29 cellular contexts compared by ENCODE assay signal in the genomic region with DNA sequence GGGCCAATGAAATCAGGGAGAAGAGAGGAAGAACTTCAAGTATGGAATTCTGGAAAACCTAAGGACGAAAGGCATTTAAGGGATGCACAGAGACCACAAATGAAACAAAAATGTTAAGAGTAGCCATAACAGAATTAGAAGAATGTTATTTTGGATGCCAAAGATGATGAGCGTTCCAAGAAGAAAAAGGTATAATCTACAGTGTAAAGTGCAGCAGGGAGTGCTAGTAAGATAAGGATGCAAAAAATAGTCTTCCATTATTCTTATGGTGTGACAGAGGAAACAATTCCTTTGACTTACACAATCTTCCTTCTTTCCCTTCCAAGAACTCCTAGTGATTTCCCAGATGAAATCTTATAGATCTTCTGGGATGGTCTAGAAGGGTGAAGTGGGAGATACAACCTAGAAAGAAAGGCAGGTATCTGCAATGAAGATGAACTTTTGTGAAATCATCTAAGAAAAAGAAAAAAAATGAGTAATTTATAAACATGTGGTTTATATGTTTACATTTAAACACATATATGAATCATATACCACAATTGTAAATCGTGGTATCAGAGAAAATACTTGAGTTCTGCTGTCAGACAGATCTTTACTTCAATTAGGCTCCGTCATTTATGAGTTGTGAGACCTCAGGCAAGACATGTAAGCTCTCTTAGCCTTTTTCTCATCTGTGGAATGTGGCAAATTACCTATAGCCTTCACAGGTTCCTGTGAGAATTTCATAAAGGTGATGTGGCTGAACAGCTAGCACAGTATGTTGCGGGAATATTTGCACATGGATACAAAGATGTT. TPM values are rescaled to one million over a fixed set of nuclear protein-coding genes. Genes with fewer than 3 reads are reported as not detected.
DNase-seq lines count a peak whose midpoint lies in the region; ATAC-seq, FAIRE-seq and TF ChIP-seq lines count a peak whose summit lies in the region.
"Had no signal": no experiment of that assay in that cellular context is flagged by ENCODE, and none has a peak within 500 bp of the region (broad histone marks: within the 10 kb centered on the region; RNA-seq: fewer than 3 reads in every experiment).

No MANE protein-coding gene starts in this region.

- H2AFZ ChIP-seq in HepG2 (ENCODE audit: low read length), result no peak overlapping the region
- H2AFZ ChIP-seq in PC-3 (ENCODE audit: low read length), result no peak overlapping the region
- no peak overlapping the region for H2AFZ ChIP-seq in fibroblast of lung (ENCODE audit: low read length)

- no peak for DNase-seq in HepG2 (ENCODE audit: low spot score)
- no peak for DNase-seq in right lobe of liver
- DNase-seq in PC-3, result peak; percentile 65
- peak; percentile 53 to 77 for DNase-seq in fibroblast of lung (ENCODE audit: low read depth in 2 of 2)
- DNase-seq in NOMO-1 treated with dmso at 0.1 percent for 144 hours (lab: John Stamatoyannopoulos, UW; ENCODE audit: unreplicated experiment), result no peak
- DNase-seq in MG63, result no peak
- no peak for DNase-seq in NCI-H2081 treated with DMSO at 0.1 percent for 48 hours (lab: John Stamatoyannopoulos, UW)
- DNase-seq in activated CD8-positive, alpha-beta T cell treated with anti-CD3 and anti-CD28 coated beads for 36 hours, result no peak
- DNase-seq: activated CD4-positive, CD25-positive, alpha-beta regulatory T cell treated with anti-CD3 and anti-CD28 coated beads, Interleukin-2, amount 50 U/mL, for 72 hours; activated CD8-positive, alpha-beta memory T cell treated with anti-CD3 and anti-CD28 coated beads for 24 hours; activated T-cell treated with anti-CD3 and anti-CD28 coated beads, Interleukin-2, amount 50 U/mL, for 48 hours; body of pancreas; CD4-positive, CD25-positive, alpha-beta regulatory T cell; gastrocnemius medialis; hypothalamus; NCI-H1417; NCI-H526; retina had no signal

- in situ Hi-C loops in HepG2 (cut with HindIII; ENCODE audit: extremely low pct_ligation_motif_present, low pct_unique_long_range_greater_than_20kb), result loop anchor here (25.0 kb wide), 1 partner anchor 484 kb away; a partner anchor contains a TSS

- TF ChIP-seq EP300 in HepG2 (IDR thresholded peaks at IDR 0.05; ENCODE audit: low read depth in 2 of 2, low read length in 2 of 2) (no peak), HepG2 (CRISPR knock-in tag; IDR thresholded peaks at IDR 0.05; ENCODE audit: borderline replicate concordance) (no peak)

- H4K20me1 ChIP-seq in HepG2 (ENCODE audit: insufficient read depth, low read length) (peaks cover 4% of the 10 kb centered on the region; the same call in 1 of the 2 replicates), PC-3 (ENCODE audit: low read length) (peaks cover 28% of the 10 kb centered on the region), fibroblast of lung (ENCODE audit: control insufficient read depth, extremely low read depth, insufficient read depth, low read length) (no peaks in the 10 kb centered on the region)

- no peaks in the 10 kb centered on the region for H3K4me1 ChIP-seq in HepG2 (ENCODE audit: insufficient read depth, low read length)
- H3K4me1 ChIP-seq in right lobe of liver, result no peaks in the 10 kb centered on the region
- peaks cover 20% of the 10 kb centered on the region for H3K4me1 ChIP-seq in PC-3 (ENCODE audit: insufficient read depth, low read length)
- H3K4me1 ChIP-seq in fibroblast of lung (ENCODE audit: control insufficient read depth, extremely low read depth, insufficient read depth, low read length), result peaks cover 7% of the 10 kb centered on the region
- H3K4me1 ChIP-seq: gastrocnemius medialis, HAP-1, suprapubic skin, vagina had no signal

- H3F3A ChIP-seq in PC-3 (ENCODE audit: low read length, unreplicated experiment), result peaks cover 23% of the 10 kb centered on the region

- H3K27me3 ChIP-seq in HepG2 (ENCODE audit: control insufficient read depth in 1 of 2, insufficient read depth in 2 of 2, low read length in 2 of 2) (no peaks in the 10 kb centered on the region), right lobe of liver (no peaks in the 10 kb centered on the region), PC-3 (ENCODE audit: low read length) (no peaks in the 10 kb centered on the region), fibroblast of lung (ENCODE audit: control insufficient read depth, insufficient read depth, low read length) (no peaks in the 10 kb centered on the region), MG63 (no peaks in the 10 kb centered on the region)
- H3K27me3 ChIP-seq: body of pancreas, gastrocnemius medialis, suprapubic skin, vagina had no signal

- whole genome bisulfite sequencing in HepG2 (ENCODE audit: low lambda C conversion rate), result 96% methylated on average over 5 of the region's 5 CpGs
- 61% methylated on average over 5 of the region's 5 CpGs for WGBS in right lobe of liver (ENCODE audit: insufficient coverage, low coverage, low lambda C conversion rate, missing lambda C conversion rate)

- no peak for TF ChIP-seq CTCF in HepG2 (CRISPR knock-in tag; IDR thresholded peaks at IDR 0.05)
- no peak for TF ChIP-seq CTCF in right lobe of liver (IDR thresholded peaks at IDR 0.05)
- no peak for TF ChIP-seq CTCF in PC-3 (conservative IDR thresholded peaks at IDR 0.05; ENCODE audit: low read depth, low read length)
- no peak for TF ChIP-seq CTCF in fibroblast of lung (conservative IDR thresholded peaks at IDR 0.05 in 1 of 2, IDR thresholded peaks at IDR 0.05 in 1 of 2; ENCODE audit: low read depth in 1 of 2, low read length in 2 of 2)
- TF ChIP-seq CTCF in activated CD8-positive, alpha-beta T cell treated with anti-CD3 and anti-CD28 coated beads for 36 hours (IDR thresholded peaks at IDR 0.05), result no peak

- H3K27ac Mint-ChIP-seq in activated CD8-positive, alpha-beta T cell treated with anti-CD3 and anti-CD28 coated beads for 36 hours, result no peak overlapping the region
- H3K27ac Mint-ChIP-seq: activated naive CD4-positive, alpha-beta T cell treated with anti-CD3 and anti-CD28 coated beads, Interleukin-2, amount 50 U/mL, for 24 hours had no signal

- no peak overlapping the region for H3K27ac ChIP-seq in HepG2 (ENCODE audit: extremely low read length, insufficient read depth, low read length)
- no peak overlapping the region for H3K27ac ChIP-seq in right lobe of liver
- peak overlapping the region; percentile 49 for H3K27ac ChIP-seq in PC-3 (ENCODE audit: low read length)
- H3K27ac ChIP-seq in fibroblast of lung (ENCODE audit: insufficient read depth, low read length), result peak overlapping the region; percentile 8
- H3K27ac ChIP-seq: body of pancreas, coronary artery, gastrocnemius medialis, suprapubic skin, vagina had no signal

- H3K79me2 ChIP-seq in HepG2 (ENCODE audit: insufficient read depth, low read length), result no peaks in the 10 kb centered on the region
- H3K79me2 ChIP-seq in PC-3 (ENCODE audit: low read length), result peaks cover 36% of the 10 kb centered on the region
- H3K79me2 ChIP-seq in fibroblast of lung (ENCODE audit: control insufficient read depth, insufficient read depth, low read length), result peaks cover 5% of the 10 kb centered on the region

- peaks cover 31% of the 10 kb centered on the region for H3K36me3 Mint-ChIP-seq in activated CD8-positive, alpha-beta T cell treated with anti-CD3 and anti-CD28 coated beads for 36 hours (ENCODE audit: low read depth)

- POLR2A ChIA-PET in HepG2 (lab: Yijun Ruan, JAX), result no interaction called here
- POLR2A ChIA-PET in PC-3 (lab: Charles Lee; ENCODE audit: unreplicated experiment), result interaction anchor here (0.6 kb wide), 1 partner anchor 52 kb away, joined by 3 read pairs; no protein-coding TSS in a partner anchor
- POLR2A ChIA-PET in activated CD8-positive, alpha-beta T cell treated with anti-CD3 and anti-CD28 coated beads for 36 hours (lab: Charles Lee), result no interaction called here

- FAIRE-seq in HepG2 (lab: Jason Lieb, UNC), result no peak
- FAIRE-seq: endometrium, HTR-8/SVneo, keratinocyte had no signal

- no peak overlapping the region for H3K4me3 ChIP-seq in HepG2 (replicated peaks in 1 of 3; ENCODE audit: insufficient read depth in 1 of 3, low read depth in 2 of 3, low read length in 3 of 3)
- no peak overlapping the region for H3K4me3 ChIP-seq in right lobe of liver
- no peak overlapping the region for H3K4me3 ChIP-seq in PC-3 (ENCODE audit: low read length)
- no peak overlapping the region for H3K4me3 ChIP-seq in fibroblast of lung (replicated peaks in 1 of 4; ENCODE audit: control extremely low read depth in 1 of 4, insufficient read depth in 1 of 4, low read depth in 3 of 4, low read length in 4 of 4)
- no peak overlapping the region for H3K4me3 ChIP-seq in MG63
- H3K4me3 ChIP-seq: body of pancreas, coronary artery, gastrocnemius medialis, HAP-1, lung, suprapubic skin, vagina had no signal

- H3K36me3 ChIP-seq in HepG2 (replicated peaks in 1 of 2; ENCODE audit: control insufficient read depth in 1 of 2, insufficient read depth in 2 of 2, low read length in 2 of 2) (peaks cover 1 to 27% of the 10 kb centered on the region in 2 experiments; a peak in 3 of 5 replicates), right lobe of liver (peaks cover 0 to 48% (median 11%) of the 10 kb centered on the region in 4 donors), PC-3 (ENCODE audit: low read depth, low read length) (peaks cover 70% of the 10 kb centered on the region), fibroblast of lung (ENCODE audit: control insufficient read depth, insufficient read depth, low read length) (peaks cover 2% of the 10 kb centered on the region), MG63 (peaks cover 64% of the 10 kb centered on the region)

- CTCF ChIA-PET in HepG2 (lab: Yijun Ruan, JAX; ENCODE audit: low intra/inter-chr PET ratio, low total read pairs) (no interaction called here), PC-3 (lab: Charles Lee) (interaction anchor here (0.6 kb wide), 1 partner anchor 48 kb away, joined by 5 read pairs; no protein-coding TSS in a partner anchor)
- CTCF ChIA-PET in activated CD8-positive, alpha-beta T cell treated with anti-CD3 and anti-CD28 coated beads for 36 hours (lab: Charles Lee), result no interaction called here

- no peaks in the 10 kb centered on the region for H3K27me3 Mint-ChIP-seq in activated CD8-positive, alpha-beta T cell treated with anti-CD3 and anti-CD28 coated beads for 36 hours
- H3K27me3 Mint-ChIP-seq: activated naive CD4-positive, alpha-beta T cell treated with anti-CD3 and anti-CD28 coated beads, Interleukin-2, amount 50 U/mL, for 24 hours; CD4-positive, CD25-positive, alpha-beta regulatory T cell had no signal

- H3K4me1 Mint-ChIP-seq in activated CD8-positive, alpha-beta T cell treated with anti-CD3 and anti-CD28 coated beads for 36 hours (ENCODE audit: low read depth), result peaks cover 4% of the 10 kb centered on the region

- TF ChIP-seq POLR2A in HepG2 (IDR thresholded peaks at IDR 0.05; ENCODE audit: insufficient read depth in 1 of 2, low read depth in 2 of 2, low read length in 2 of 2) (no peak), right lobe of liver (IDR thresholded peaks at IDR 0.05) (no peak)

- no peaks in the 10 kb centered on the region for H3K9me2 ChIP-seq in PC-3 (replicated peaks; ENCODE audit: low read length)

- H3K4me3 Mint-ChIP-seq in activated CD8-positive, alpha-beta T cell treated with anti-CD3 and anti-CD28 coated beads for 36 hours, result no peak overlapping the region
- H3K4me3 Mint-ChIP-seq: activated naive CD4-positive, alpha-beta T cell treated with anti-CD3 and anti-CD28 coated beads, Interleukin-2, amount 50 U/mL, for 24 hours; CD4-positive, CD25-positive, alpha-beta regulatory T cell had no signal

- no peaks in the 10 kb centered on the region for H3K9me3 Mint-ChIP-seq in activated CD8-positive, alpha-beta T cell treated with anti-CD3 and anti-CD28 coated beads for 36 hours
- H3K9me3 Mint-ChIP-seq: activated naive CD4-positive, alpha-beta T cell treated with anti-CD3 and anti-CD28 coated beads, Interleukin-2, amount 50 U/mL, for 24 hours; CD4-positive, CD25-positive, alpha-beta regulatory T cell had no signal

- H3K4me2 ChIP-seq in HepG2 (ENCODE audit: low read depth, low read length) (no peak overlapping the region), PC-3 (ENCODE audit: low read length) (no peak overlapping the region), fibroblast of lung (ENCODE audit: extremely low read depth, insufficient read depth, low read length) (peak overlapping the region; percentile 5)

- intact Hi-C loops in HepG2 (cut with micrococcal nuclease; ENCODE audit: unreplicated experiment) (no loop called here), right lobe of liver (cut with DNase I) (no loop called here), PC-3 (cut with micrococcal nuclease) (no loop called here)
- intact Hi-C loops in activated CD8-positive, alpha-beta T cell treated with anti-CD3 and anti-CD28 coated beads for 36 hours (cut with micrococcal nuclease), result no loop called here

- no peaks in the 10 kb centered on the region for H3K9me3 ChIP-seq in HepG2 (ENCODE audit: low read length)
- H3K9me3 ChIP-seq in right lobe of liver, result no peaks in the 10 kb centered on the region
- no peaks in the 10 kb centered on the region for H3K9me3 ChIP-seq in PC-3 (ENCODE audit: low read length)
- H3K9me3 ChIP-seq in fibroblast of lung (ENCODE audit: control insufficient read depth, insufficient read depth, low read depth, low read length), result no peaks in the 10 kb centered on the region
- no peaks in the 10 kb centered on the region for H3K9me3 ChIP-seq in MG63
- H3K9me3 ChIP-seq: body of pancreas, gastrocnemius medialis, HAP-1, suprapubic skin, vagina had no signal

- no peak overlapping the region for H3K9ac ChIP-seq in HepG2 (ENCODE audit: insufficient read depth, low read depth, low read length)
- H3K9ac ChIP-seq in PC-3 (ENCODE audit: low read length), result no peak overlapping the region
- H3K9ac ChIP-seq in fibroblast of lung (ENCODE audit: insufficient read depth, low read length), result no peak overlapping the region

- BruUV-seq in HepG2 (replicated peaks; lab: Mats Ljungman, UMichigan) (no TSS peak), PC-3 (replicated peaks; lab: Mats Ljungman, UMichigan) (no TSS peak)

- no peak for ATAC-seq in HepG2
- ATAC-seq in right lobe of liver, result no peak
- ATAC-seq in PC-3, result peak; percentile 28
- no peak for ATAC-seq in activated CD8-positive, alpha-beta T cell treated with anti-CD3 and anti-CD28 coated beads for 36 hours
- ATAC-seq: body of pancreas, gastrocnemius medialis had no signal

- no peak for TF ChIP-seq RAD21 in HepG2 (CRISPR knock-in tag; IDR thresholded peaks at IDR 0.05)

RNA-seq across cellular contexts. Expression of a gene that starts 8.1 kb away (rescaled TPM):
- total RNA-seq in HepG2 (2016; rRNA removed; fragmentation: Illumina TruSeq; extraction: Trizol) (469 and 687 TPM in 2 replicates), right lobe of liver (100 to 1,000 TPM; 148 to 252 (median 183) TPM), PC-3 (2014; rRNA removed) (349 and 414 TPM in 2 replicates), fibroblast of lung (287 and 353 TPM in 2 replicates)
- total RNA-seq in HepG2 (2016; cell fraction: cytosol; rRNA removed; fragmentation: Illumina TruSeq; extraction: Trizol; ENCODE audit: low read depth), result 65.6 and 69.7 TPM in 2 replicates
- 454 and 705 TPM in 2 replicates for total RNA-seq in HepG2 (2016; cell fraction: insoluble cytoplasmic fraction; rRNA removed; fragmentation: Illumina TruSeq; extraction: Trizol)
- total RNA-seq in HepG2 (2016; cell fraction: membrane; rRNA removed; fragmentation: Illumina TruSeq; extraction: Trizol), result 155 and 156 TPM in 2 replicates
- total RNA-seq in HepG2 (2016; cell fraction: nucleus; rRNA removed; fragmentation: Illumina TruSeq; extraction: Trizol), result 190 and 205 TPM in 2 replicates
- polyA plus RNA-seq in HepG2 (2011; rRNA removed) (312 and 358 TPM in 2 replicates), fibroblast of lung (814 and 948 TPM in 2 replicates)
- polyA plus RNA-seq in HepG2 (2011; cell fraction: cytosol; rRNA removed), result 252 and 394 TPM in 2 replicates
- polyA plus RNA-seq in HepG2 (2011; cell fraction: nucleus; rRNA removed), result 161 and 228 TPM in 2 replicates
- polyA plus RNA-seq in HepG2 (2012), result 304 and 421 TPM in 2 replicates
- polyA plus RNA-seq in HepG2 (2016; cell fraction: cytosol; fragmentation: Illumina TruSeq; extraction: Trizol; ENCODE audit: low read depth), result 36.8 and 38.0 TPM in 2 replicates
- 558 and 637 TPM in 2 replicates for polyA plus RNA-seq in HepG2 (2016; cell fraction: insoluble cytoplasmic fraction; fragmentation: Illumina TruSeq; extraction: Trizol; ENCODE audit: low read depth)
- 89.0 and 96.0 TPM in 2 replicates for polyA plus RNA-seq in HepG2 (2016; cell fraction: membrane; fragmentation: Illumina TruSeq; extraction: Trizol; ENCODE audit: low read depth)
- polyA plus RNA-seq in HepG2 (2016; cell fraction: nucleus; fragmentation: Illumina TruSeq; extraction: Trizol; ENCODE audit: insufficient read depth, low read depth), result 444 and 460 TPM in 2 replicates
- 93.9 and 199 TPM in 2 replicates for polyA minus RNA-seq in HepG2 (2011; rRNA and poly(A)+ RNA removed; ENCODE audit: low replicate concordance)
- 113 and 127 TPM in 2 replicates for polyA minus RNA-seq in HepG2 (2011; cell fraction: cytosol; rRNA and poly(A)+ RNA removed)
- 114 and 158 TPM in 2 replicates for polyA minus RNA-seq in HepG2 (2011; cell fraction: nucleus; rRNA and poly(A)+ RNA removed)
- polyA plus RNA-seq in fibroblast of lung (2012), result 416 and 521 TPM in 2 replicates
- 36.2 and 48.1 TPM in 2 replicates for polyA minus RNA-seq in fibroblast of lung (ENCODE audit: low replicate concordance)
- total RNA-seq in MG63 (2014; rRNA removed; shearing (Covaris generic); ENCODE audit: low replicate concordance), result 919 and 2,011 TPM in 2 replicates
- 100 to 1,000 TPM; 234 to 239 TPM for total RNA-seq in activated CD8-positive, alpha-beta T cell treated with anti-CD3 and anti-CD28 coated beads for 36 hours

RNA-seq across cellular contexts. Expression of a gene that starts 32.3 kb away (rescaled TPM):
- total RNA-seq in HepG2 (2016; rRNA removed; fragmentation: Illumina TruSeq; extraction: Trizol) (not detected in 2 replicates), right lobe of liver (under 1 TPM in 1 of 6 experiments, not detected in 5; 0.37 TPM), PC-3 (2014; rRNA removed) (0.40 TPM in 1 of 2 replicates, not detected in the other), fibroblast of lung (not detected in 2 replicates)
- total RNA-seq in HepG2 (2016; cell fraction: cytosol; rRNA removed; fragmentation: Illumina TruSeq; extraction: Trizol; ENCODE audit: low read depth), result not detected in 2 replicates
- total RNA-seq in HepG2 (2016; cell fraction: insoluble cytoplasmic fraction; rRNA removed; fragmentation: Illumina TruSeq; extraction: Trizol), result not detected in 2 replicates
- not detected in 2 replicates for total RNA-seq in HepG2 (2016; cell fraction: membrane; rRNA removed; fragmentation: Illumina TruSeq; extraction: Trizol)
- total RNA-seq in HepG2 (2016; cell fraction: nucleus; rRNA removed; fragmentation: Illumina TruSeq; extraction: Trizol), result not detected in 2 replicates
- polyA plus RNA-seq in HepG2 (2011; rRNA removed) (0.13 and 0.16 TPM in 2 replicates), fibroblast of lung (0.10 TPM in 1 of 2 replicates, not detected in the other)
- polyA plus RNA-seq in HepG2 (2011; cell fraction: cytosol; rRNA removed), result not detected in 2 replicates
- polyA plus RNA-seq in HepG2 (2011; cell fraction: nucleus; rRNA removed), result 0.23 TPM in 1 of 2 replicates, not detected in the other
- 0.65 TPM in 1 of 2 replicates, not detected in the other for polyA plus RNA-seq in HepG2 (2012)
- polyA plus RNA-seq in HepG2 (2016; cell fraction: cytosol; fragmentation: Illumina TruSeq; extraction: Trizol; ENCODE audit: low read depth), result not detected in 2 replicates
- not detected in 2 replicates for polyA plus RNA-seq in HepG2 (2016; cell fraction: insoluble cytoplasmic fraction; fragmentation: Illumina TruSeq; extraction: Trizol; ENCODE audit: low read depth)
- polyA plus RNA-seq in HepG2 (2016; cell fraction: membrane; fragmentation: Illumina TruSeq; extraction: Trizol; ENCODE audit: low read depth), result not detected in 2 replicates
- not detected in 2 replicates for polyA plus RNA-seq in HepG2 (2016; cell fraction: nucleus; fragmentation: Illumina TruSeq; extraction: Trizol; ENCODE audit: insufficient read depth, low read depth)
- not detected in 2 replicates for polyA minus RNA-seq in HepG2 (2011; rRNA and poly(A)+ RNA removed; ENCODE audit: low replicate concordance)
- not detected in 2 replicates for polyA minus RNA-seq in HepG2 (2011; cell fraction: cytosol; rRNA and poly(A)+ RNA removed)
- polyA minus RNA-seq in HepG2 (2011; cell fraction: nucleus; rRNA and poly(A)+ RNA removed), result not detected in 2 replicates
- not detected in 2 replicates for polyA plus RNA-seq in fibroblast of lung (2012)
- not detected in 2 replicates for polyA minus RNA-seq in fibroblast of lung (ENCODE audit: low replicate concordance)
- total RNA-seq in MG63 (2014; rRNA removed; shearing (Covaris generic); ENCODE audit: low replicate concordance), result not detected in 2 replicates
- 1 to 10 TPM in 1 of 2 experiments, under 1 TPM in 1; 0.52 to 1.1 TPM for total RNA-seq in activated CD8-positive, alpha-beta T cell treated with anti-CD3 and anti-CD28 coated beads for 36 hours
- total RNA-seq: body of pancreas; CD4-positive, CD25-positive, alpha-beta regulatory T cell; gastrocnemius medialis; LHCN-M2; myocyte; suprapubic skin; vagina had no signal
- polyA plus RNA-seq: keratinocyte had no signal

RNA-seq across cellular contexts. Expression of a gene that starts 49.6 kb away (rescaled TPM):
- total RNA-seq in HepG2 (2016; rRNA removed; fragmentation: Illumina TruSeq; extraction: Trizol) (14.8 and 23.1 TPM in 2 replicates), right lobe of liver (10 to 100 TPM in 2 of 6 experiments, 1 to 10 TPM in 4; 5.6 to 14.6 (median 7.8) TPM), PC-3 (2014; rRNA removed) (22.8 and 26.3 TPM in 2 replicates), fibroblast of lung (35.5 and 37.5 TPM in 2 replicates)
- 7.1 TPM in 2 replicates for total RNA-seq in HepG2 (2016; cell fraction: cytosol; rRNA removed; fragmentation: Illumina TruSeq; extraction: Trizol; ENCODE audit: low read depth)
- 15.5 and 21.7 TPM in 2 replicates for total RNA-seq in HepG2 (2016; cell fraction: insoluble cytoplasmic fraction; rRNA removed; fragmentation: Illumina TruSeq; extraction: Trizol)
- total RNA-seq in HepG2 (2016; cell fraction: membrane; rRNA removed; fragmentation: Illumina TruSeq; extraction: Trizol), result 13.2 and 14.2 TPM in 2 replicates
- 10.2 and 10.3 TPM in 2 replicates for total RNA-seq in HepG2 (2016; cell fraction: nucleus; rRNA removed; fragmentation: Illumina TruSeq; extraction: Trizol)
- polyA plus RNA-seq in HepG2 (2011; rRNA removed) (9.4 and 11.2 TPM in 2 replicates), fibroblast of lung (24.5 and 28.5 TPM in 2 replicates)
- polyA plus RNA-seq in HepG2 (2011; cell fraction: cytosol; rRNA removed), result 8.4 and 10.8 TPM in 2 replicates
- 5.6 and 9.0 TPM in 2 replicates for polyA plus RNA-seq in HepG2 (2011; cell fraction: nucleus; rRNA removed)
- polyA plus RNA-seq in HepG2 (2012), result 11.4 and 14.8 TPM in 2 replicates
- polyA plus RNA-seq in HepG2 (2016; cell fraction: cytosol; fragmentation: Illumina TruSeq; extraction: Trizol; ENCODE audit: low read depth), result 7.0 and 7.2 TPM in 2 replicates
- polyA plus RNA-seq in HepG2 (2016; cell fraction: insoluble cytoplasmic fraction; fragmentation: Illumina TruSeq; extraction: Trizol; ENCODE audit: low read depth), result 34.4 and 35.1 TPM in 2 replicates
- polyA plus RNA-seq in HepG2 (2016; cell fraction: membrane; fragmentation: Illumina TruSeq; extraction: Trizol; ENCODE audit: low read depth), result 13.5 and 14.8 TPM in 2 replicates
- 19.1 and 20.7 TPM in 2 replicates for polyA plus RNA-seq in HepG2 (2016; cell fraction: nucleus; fragmentation: Illumina TruSeq; extraction: Trizol; ENCODE audit: insufficient read depth, low read depth)
- 2.3 and 4.0 TPM in 2 replicates for polyA minus RNA-seq in HepG2 (2011; rRNA and poly(A)+ RNA removed; ENCODE audit: low replicate concordance)
- 3.3 and 3.9 TPM in 2 replicates for polyA minus RNA-seq in HepG2 (2011; cell fraction: cytosol; rRNA and poly(A)+ RNA removed)
- polyA minus RNA-seq in HepG2 (2011; cell fraction: nucleus; rRNA and poly(A)+ RNA removed), result 3.2 and 3.9 TPM in 2 replicates
- 17.5 and 20.2 TPM in 2 replicates for polyA plus RNA-seq in fibroblast of lung (2012)
- polyA minus RNA-seq in fibroblast of lung (ENCODE audit: low replicate concordance), result 0.43 and 8.9 TPM in 2 replicates
- 25.0 and 63.8 TPM in 2 replicates for total RNA-seq in MG63 (2014; rRNA removed; shearing (Covaris generic); ENCODE audit: low replicate concordance)
- 1 to 10 TPM; 6.5 to 7.7 TPM for total RNA-seq in activated CD8-positive, alpha-beta T cell treated with anti-CD3 and anti-CD28 coated beads for 36 hours

Comparison
In these comparisons a context has a peak if more than half of its experiments do, and no peak if none do; other contexts are left out.
1. DNase-seq: peak in PC-3 (single experiment) and fibroblast of lung (2 of 2); none in HepG2 (single experiment), right lobe of liver (0 of 3), NOMO-1 treated with dmso at 0.1 percent for 144 hours (single experiment), MG63 (single experiment), NCI-H2081 treated with DMSO at 0.1 percent for 48 hours (single experiment) and activated CD8-positive, alpha-beta T cell treated with anti-CD3 and anti-CD28 coated beads for 36 hours (single experiment).
2. H3K27ac ChIP-seq: peak in PC-3 (single experiment) and fibroblast of lung (single experiment); none in HepG2 (single experiment) and right lobe of liver (0 of 3).